Comparison of ENCODE assay signal across 24 cellular contexts in the genomic region with DNA sequence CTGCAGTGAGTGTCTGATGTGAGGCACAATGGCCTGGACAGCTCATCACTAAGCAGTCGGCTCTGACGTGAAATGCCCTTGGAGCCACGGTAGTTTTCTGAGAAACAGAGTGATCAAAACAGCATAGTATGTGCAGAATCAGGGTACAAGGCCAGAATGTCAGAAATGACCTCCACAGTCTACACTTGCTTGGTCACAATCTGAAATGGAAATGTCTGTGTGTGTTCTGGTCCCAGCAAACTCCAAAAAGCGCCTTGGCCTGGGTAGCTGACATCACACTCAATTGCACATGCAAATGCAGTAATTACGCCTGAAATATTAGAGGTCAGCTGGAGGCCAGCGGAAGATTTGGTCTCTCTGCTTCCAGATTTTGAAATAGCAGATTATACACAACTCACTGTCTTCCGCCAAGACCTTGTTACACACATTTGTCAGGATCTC.
DNase-seq lines count a peak whose midpoint lies in the region; ATAC-seq, FAIRE-seq and TF ChIP-seq lines count a peak whose summit lies in the region.
"Had no signal": no experiment of that assay in that cellular context is flagged by ENCODE, and none has a peak within 500 bp of the region (broad histone marks: within the 10 kb centered on the region; RNA-seq: fewer than 3 reads in every experiment).

No MANE protein-coding gene starts in this region.

- DNase-seq in NOMO-1 treated with DMSO at 0.1 percent for 48 hours (lab: John Stamatoyannopoulos, UW; ENCODE audit: unreplicated experiment), result peak; percentile 87
- DNase-seq in bronchial epithelial cell (ENCODE audit: low read depth), result no peak
- peak; percentile 77 to 84 (median 83) for DNase-seq in right cardiac atrium
- DNase-seq in ovary, result peak in 4 of 5 donors; percentile 42 to 82 (median 58)
- DNase-seq in medulla oblongata (ENCODE audit: extremely low spot score), result no peak
- no peak for DNase-seq in KBM-7
- no peak for DNase-seq in GM03348 (ENCODE audit: low spot score)
- DNase-seq: ACHN; activated CD4-positive, alpha-beta T cell treated with anti-CD3 and anti-CD28 coated beads for 4 hours; activated naive CD8-positive, alpha-beta T cell treated with anti-CD3 and anti-CD28 coated beads for 36 hours; H7; NCI-H1694; NCI-H2227 treated with DMSO at 0.1 percent for 48 hours; NCI-H82; nephron progenitor cell; SK-N-SH; stimulated activated CD4-positive, alpha-beta T cell treated with anti-CD3 and anti-CD28 coated beads, Interleukin-12 subunit alpha, Interleukin-12 subunit beta, amount 100 ng/mL, for 4 hours had no signal

- TF ChIP-seq CTCF in bronchial epithelial cell (IDR thresholded peaks at IDR 0.05; ENCODE audit: insufficient read depth, low read length, severe bottlenecking) (no peak), ovary (IDR thresholded peaks at IDR 0.05) (no peak)

- H3K36me3 ChIP-seq in bronchial epithelial cell (ENCODE audit: control insufficient read depth, insufficient read depth, low read length), result no peaks in the 10 kb centered on the region
- no peaks in the 10 kb centered on the region for H3K36me3 ChIP-seq in ovary
- H3K36me3 ChIP-seq: cardiac muscle cell, prostate gland, suprapubic skin had no signal

- in situ Hi-C loops in KBM-7 (cut with MboI; ENCODE audit: low pct_unique_long_range_greater_than_20kb, low sequenced_read_pairs), result no loop called here

- intact Hi-C loops in right cardiac atrium (cut with DNase I), result no loop called here
- intact Hi-C loops in ovary (cut with DNase I), result no loop called here

- peak overlapping the region; percentile 88 for H3K27ac ChIP-seq in right cardiac atrium (ENCODE audit: low read length)
- peak overlapping the region in 1 of 2 donors; percentile 64 for H3K27ac ChIP-seq in ovary
- H3K27ac ChIP-seq: C4-2B, cardiac muscle cell, prostate gland, suprapubic skin had no signal

- 48% methylated on average over 7 of the region's 7 CpGs for WGBS in right cardiac atrium
- WGBS in ovary, 3 donors, result 58% methylated on average over 7 of the region's 7 CpGs

- H3K4me1 ChIP-seq in right cardiac atrium (ENCODE audit: control insufficient read depth, insufficient read depth, low read length) (peaks cover 14% of the 10 kb centered on the region), ovary (ENCODE audit: insufficient read depth) (peaks cover 4% of the 10 kb centered on the region)
- H3K4me1 ChIP-seq: prostate gland had no signal

- ATAC-seq in right cardiac atrium, result peak; percentile 72 to 75
- ATAC-seq in GM21786 (IDR thresholded peaks at IDR 0.05; ENCODE audit: unreplicated experiment), result no peak

- peak; percentile 81 for FAIRE-seq in bronchial epithelial cell (lab: Jason Lieb, UNC)
- FAIRE-seq: GM12891, RCC 7860 had no signal

- peak; percentile 92 for TF ChIP-seq EP300 in ovary (IDR thresholded peaks at IDR 0.05)

- no peak for TF ChIP-seq POLR2A in ovary (IDR thresholded peaks at IDR 0.05)

- H3K9me3 ChIP-seq in right cardiac atrium (ENCODE audit: control insufficient read depth, low read length) (no peaks in the 10 kb centered on the region), ovary (no peaks in the 10 kb centered on the region)
- H3K9me3 ChIP-seq: prostate gland, SK-N-SH, suprapubic skin had no signal

- H3K27me3 ChIP-seq in bronchial epithelial cell (ENCODE audit: control insufficient read depth, insufficient read depth, low read length) (no peaks in the 10 kb centered on the region), right cardiac atrium (ENCODE audit: control insufficient read depth, insufficient read depth) (no peaks in the 10 kb centered on the region), ovary (no peaks in the 10 kb centered on the region)
- H3K27me3 ChIP-seq: cardiac muscle cell, suprapubic skin had no signal

- H3K4me3 ChIP-seq in bronchial epithelial cell (ENCODE audit: low read depth, low read length) (no peak overlapping the region), right cardiac atrium (ENCODE audit: low read length) (no peak overlapping the region), ovary (no peak overlapping the region)
- H3K4me3 ChIP-seq: cardiac muscle cell, prostate gland, suprapubic skin had no signal

Comparison
In these comparisons a context has a peak if more than half of its experiments do, and no peak if none do; other contexts are left out.
1. DNase-seq: peak in NOMO-1 treated with DMSO at 0.1 percent for 48 hours (single experiment), right cardiac atrium (3 of 3) and ovary (4 of 5); none in bronchial epithelial cell (single experiment), medulla oblongata (single experiment), KBM-7 (single experiment) and GM03348 (single experiment).